ENCODE assay signal across 1 cellular context in the genomic region with DNA sequence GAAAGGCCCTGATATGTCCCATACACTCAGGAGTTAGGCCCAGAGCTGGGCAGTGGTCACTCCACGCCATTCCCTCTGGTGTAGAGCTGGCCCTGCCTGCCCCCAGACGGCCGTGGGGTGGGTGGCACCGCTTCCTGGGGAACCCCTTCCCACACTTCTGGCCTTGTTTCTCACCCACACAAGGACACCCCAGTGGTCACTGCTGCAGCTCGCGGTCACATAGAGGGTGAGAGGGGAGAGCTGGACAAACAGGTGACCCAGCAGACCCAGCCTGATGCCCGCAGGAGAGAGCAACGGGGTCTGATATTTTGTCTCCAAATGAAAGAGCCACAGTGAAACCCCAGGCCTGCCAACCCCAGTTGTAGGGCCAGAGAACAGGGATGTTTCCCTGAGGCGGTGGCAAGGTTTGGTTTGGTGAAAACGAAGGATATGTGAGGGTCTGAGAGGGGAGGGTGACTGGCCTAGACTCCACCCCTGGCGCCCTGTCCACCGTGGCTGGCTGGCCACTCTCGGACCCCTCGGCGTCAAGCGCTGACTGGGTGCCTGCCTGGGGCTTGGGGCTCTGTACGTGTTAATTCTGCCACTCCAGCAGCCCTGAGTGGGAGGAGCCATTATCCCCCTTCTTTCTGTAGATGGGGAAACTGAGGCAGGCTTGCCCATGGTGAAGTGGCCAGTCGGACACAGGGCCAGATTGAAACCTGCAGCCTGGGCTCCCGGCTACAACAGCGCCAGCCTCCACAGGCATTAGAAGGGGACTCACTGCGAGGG.
TF ChIP-seq lines count a peak whose summit lies in the region.

No MANE protein-coding gene starts in this region.

TF ChIP-seq in HEK293, 187 proteins besides CTCF, POLR2A, EP300 and RAD21 (continued from another document):
- TF ChIP-seq, protein P1, sequence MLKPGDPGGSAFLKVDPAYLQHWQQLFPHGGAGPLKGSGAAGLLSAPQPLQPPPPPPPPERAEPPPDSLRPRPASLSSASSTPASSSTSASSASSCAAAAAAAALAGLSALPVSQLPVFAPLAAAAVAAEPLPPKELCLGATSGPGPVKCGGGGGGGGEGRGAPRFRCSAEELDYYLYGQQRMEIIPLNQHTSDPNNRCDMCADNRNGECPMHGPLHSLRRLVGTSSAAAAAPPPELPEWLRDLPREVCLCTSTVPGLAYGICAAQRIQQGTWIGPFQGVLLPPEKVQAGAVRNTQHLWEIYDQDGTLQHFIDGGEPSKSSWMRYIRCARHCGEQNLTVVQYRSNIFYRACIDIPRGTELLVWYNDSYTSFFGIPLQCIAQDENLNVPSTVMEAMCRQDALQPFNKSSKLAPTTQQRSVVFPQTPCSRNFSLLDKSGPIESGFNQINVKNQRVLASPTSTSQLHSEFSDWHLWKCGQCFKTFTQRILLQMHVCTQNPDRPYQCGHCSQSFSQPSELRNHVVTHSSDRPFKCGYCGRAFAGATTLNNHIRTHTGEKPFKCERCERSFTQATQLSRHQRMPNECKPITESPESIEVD (tag by site-specific recombination; IDR thresholded peaks at IDR 0.05) = no peak
- TF ChIP-seq, protein P2, sequence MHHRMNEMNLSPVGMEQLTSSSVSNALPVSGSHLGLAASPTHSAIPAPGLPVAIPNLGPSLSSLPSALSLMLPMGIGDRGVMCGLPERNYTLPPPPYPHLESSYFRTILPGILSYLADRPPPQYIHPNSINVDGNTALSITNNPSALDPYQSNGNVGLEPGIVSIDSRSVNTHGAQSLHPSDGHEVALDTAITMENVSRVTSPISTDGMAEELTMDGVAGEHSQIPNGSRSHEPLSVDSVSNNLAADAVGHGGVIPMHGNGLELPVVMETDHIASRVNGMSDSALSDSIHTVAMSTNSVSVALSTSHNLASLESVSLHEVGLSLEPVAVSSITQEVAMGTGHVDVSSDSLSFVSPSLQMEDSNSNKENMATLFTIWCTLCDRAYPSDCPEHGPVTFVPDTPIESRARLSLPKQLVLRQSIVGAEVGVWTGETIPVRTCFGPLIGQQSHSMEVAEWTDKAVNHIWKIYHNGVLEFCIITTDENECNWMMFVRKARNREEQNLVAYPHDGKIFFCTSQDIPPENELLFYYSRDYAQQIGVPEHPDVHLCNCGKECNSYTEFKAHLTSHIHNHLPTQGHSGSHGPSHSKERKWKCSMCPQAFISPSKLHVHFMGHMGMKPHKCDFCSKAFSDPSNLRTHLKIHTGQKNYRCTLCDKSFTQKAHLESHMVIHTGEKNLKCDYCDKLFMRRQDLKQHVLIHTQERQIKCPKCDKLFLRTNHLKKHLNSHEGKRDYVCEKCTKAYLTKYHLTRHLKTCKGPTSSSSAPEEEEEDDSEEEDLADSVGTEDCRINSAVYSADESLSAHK (tag by site-specific recombination; IDR thresholded peaks at IDR 0.05) = no peak
- no peak for TF ChIP-seq ZNF776 (tag by site-specific recombination; IDR thresholded peaks at IDR 0.05; ENCODE audit: borderline replicate concordance)
- peak; percentile 35; the same call in 1 of the 2 replicates for TF ChIP-seq EGR2 (tag by site-specific recombination; IDR thresholded peaks at IDR 0.05; ENCODE audit: low read depth)
- TF ChIP-seq ZNF324 (tag by site-specific recombination; IDR thresholded peaks at IDR 0.05) = 0 out of 2 replicates have a peak, but pooled peaks have one; percentile 9
- no peak for TF ChIP-seq ZNF600 (tag by site-specific recombination; IDR thresholded peaks at IDR 0.05)
- TF ChIP-seq YY1 (tag by site-specific recombination; IDR thresholded peaks at IDR 0.05) = no peak
- TF ChIP-seq ZBTB17 (tag by site-specific recombination; IDR thresholded peaks at IDR 0.05) = no peak
- TF ChIP-seq ZNF174 (tag by site-specific recombination; IDR thresholded peaks at IDR 0.05) = no peak
- TF ChIP-seq SP7 (tag by site-specific recombination; IDR thresholded peaks at IDR 0.05) = no peak
- TF ChIP-seq ZNF423 (tag by site-specific recombination; IDR thresholded peaks at IDR 0.05) = no peak
- no peak for TF ChIP-seq ZXDB (tag by site-specific recombination; IDR thresholded peaks at IDR 0.05)
- no peak for TF ChIP-seq MYNN (tag by site-specific recombination; IDR thresholded peaks at IDR 0.05; ENCODE audit: borderline replicate concordance)
- TF ChIP-seq, protein P3, sequence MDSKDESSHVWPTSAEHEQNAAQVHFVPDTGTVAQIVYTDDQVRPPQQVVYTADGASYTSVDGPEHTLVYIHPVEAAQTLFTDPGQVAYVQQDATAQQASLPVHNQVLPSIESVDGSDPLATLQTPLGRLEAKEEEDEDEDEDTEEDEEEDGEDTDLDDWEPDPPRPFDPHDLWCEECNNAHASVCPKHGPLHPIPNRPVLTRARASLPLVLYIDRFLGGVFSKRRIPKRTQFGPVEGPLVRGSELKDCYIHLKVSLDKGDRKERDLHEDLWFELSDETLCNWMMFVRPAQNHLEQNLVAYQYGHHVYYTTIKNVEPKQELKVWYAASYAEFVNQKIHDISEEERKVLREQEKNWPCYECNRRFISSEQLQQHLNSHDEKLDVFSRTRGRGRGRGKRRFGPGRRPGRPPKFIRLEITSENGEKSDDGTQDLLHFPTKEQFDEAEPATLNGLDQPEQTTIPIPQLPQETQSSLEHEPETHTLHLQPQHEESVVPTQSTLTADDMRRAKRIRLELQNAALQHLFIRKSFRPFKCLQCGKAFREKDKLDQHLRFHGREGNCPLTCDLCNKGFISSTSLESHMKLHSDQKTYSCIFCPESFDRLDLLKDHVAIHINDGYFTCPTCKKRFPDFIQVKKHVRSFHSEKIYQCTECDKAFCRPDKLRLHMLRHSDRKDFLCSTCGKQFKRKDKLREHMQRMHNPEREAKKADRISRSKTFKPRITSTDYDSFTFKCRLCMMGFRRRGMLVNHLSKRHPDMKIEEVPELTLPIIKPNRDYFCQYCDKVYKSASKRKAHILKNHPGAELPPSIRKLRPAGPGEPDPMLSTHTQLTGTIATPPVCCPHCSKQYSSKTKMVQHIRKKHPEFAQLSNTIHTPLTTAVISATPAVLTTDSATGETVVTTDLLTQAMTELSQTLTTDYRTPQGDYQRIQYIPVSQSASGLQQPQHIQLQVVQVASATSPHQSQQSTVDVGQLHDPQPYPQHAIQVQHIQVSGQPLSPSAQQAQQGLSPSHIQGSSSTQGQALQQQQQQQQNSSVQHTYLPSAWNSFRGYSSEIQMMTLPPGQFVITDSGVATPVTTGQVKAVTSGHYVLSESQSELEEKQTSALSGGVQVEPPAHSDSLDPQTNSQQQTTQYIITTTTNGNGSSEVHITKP (tag by site-specific recombination; IDR thresholded peaks at IDR 0.05) = no peak
- no peak for TF ChIP-seq ZNF626 (tag by site-specific recombination; IDR thresholded peaks at IDR 0.05)
- no peak; the same call in 1 of the 2 replicates for TF ChIP-seq KLF8 (tag by site-specific recombination; IDR thresholded peaks at IDR 0.05)
- peak; percentile 30 for TF ChIP-seq ZFHX2 (tag by site-specific recombination; conservative IDR thresholded peaks at IDR 0.05)
- TF ChIP-seq ZNF19 (tag by site-specific recombination; IDR thresholded peaks at IDR 0.05; ENCODE audit: low read depth) = no peak
- no peak for TF ChIP-seq ZNF37A (tag by site-specific recombination; IDR thresholded peaks at IDR 0.05)
- TF ChIP-seq, protein P4, sequence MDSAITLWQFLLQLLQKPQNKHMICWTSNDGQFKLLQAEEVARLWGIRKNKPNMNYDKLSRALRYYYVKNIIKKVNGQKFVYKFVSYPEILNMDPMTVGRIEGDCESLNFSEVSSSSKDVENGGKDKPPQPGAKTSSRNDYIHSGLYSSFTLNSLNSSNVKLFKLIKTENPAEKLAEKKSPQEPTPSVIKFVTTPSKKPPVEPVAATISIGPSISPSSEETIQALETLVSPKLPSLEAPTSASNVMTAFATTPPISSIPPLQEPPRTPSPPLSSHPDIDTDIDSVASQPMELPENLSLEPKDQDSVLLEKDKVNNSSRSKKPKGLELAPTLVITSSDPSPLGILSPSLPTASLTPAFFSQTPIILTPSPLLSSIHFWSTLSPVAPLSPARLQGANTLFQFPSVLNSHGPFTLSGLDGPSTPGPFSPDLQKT (IDR thresholded peaks at IDR 0.05; ENCODE audit: borderline replicate concordance, low read depth, low read length) = no peak
- no peak for TF ChIP-seq ZNF571 (tag by site-specific recombination; IDR thresholded peaks at IDR 0.05)
- TF ChIP-seq ZNF335 (tag by site-specific recombination; conservative IDR thresholded peaks at IDR 0.05) = peak; percentile 67
- no peak for TF ChIP-seq ZNF133 (tag by site-specific recombination; IDR thresholded peaks at IDR 0.05)
- TF ChIP-seq, protein P5, sequence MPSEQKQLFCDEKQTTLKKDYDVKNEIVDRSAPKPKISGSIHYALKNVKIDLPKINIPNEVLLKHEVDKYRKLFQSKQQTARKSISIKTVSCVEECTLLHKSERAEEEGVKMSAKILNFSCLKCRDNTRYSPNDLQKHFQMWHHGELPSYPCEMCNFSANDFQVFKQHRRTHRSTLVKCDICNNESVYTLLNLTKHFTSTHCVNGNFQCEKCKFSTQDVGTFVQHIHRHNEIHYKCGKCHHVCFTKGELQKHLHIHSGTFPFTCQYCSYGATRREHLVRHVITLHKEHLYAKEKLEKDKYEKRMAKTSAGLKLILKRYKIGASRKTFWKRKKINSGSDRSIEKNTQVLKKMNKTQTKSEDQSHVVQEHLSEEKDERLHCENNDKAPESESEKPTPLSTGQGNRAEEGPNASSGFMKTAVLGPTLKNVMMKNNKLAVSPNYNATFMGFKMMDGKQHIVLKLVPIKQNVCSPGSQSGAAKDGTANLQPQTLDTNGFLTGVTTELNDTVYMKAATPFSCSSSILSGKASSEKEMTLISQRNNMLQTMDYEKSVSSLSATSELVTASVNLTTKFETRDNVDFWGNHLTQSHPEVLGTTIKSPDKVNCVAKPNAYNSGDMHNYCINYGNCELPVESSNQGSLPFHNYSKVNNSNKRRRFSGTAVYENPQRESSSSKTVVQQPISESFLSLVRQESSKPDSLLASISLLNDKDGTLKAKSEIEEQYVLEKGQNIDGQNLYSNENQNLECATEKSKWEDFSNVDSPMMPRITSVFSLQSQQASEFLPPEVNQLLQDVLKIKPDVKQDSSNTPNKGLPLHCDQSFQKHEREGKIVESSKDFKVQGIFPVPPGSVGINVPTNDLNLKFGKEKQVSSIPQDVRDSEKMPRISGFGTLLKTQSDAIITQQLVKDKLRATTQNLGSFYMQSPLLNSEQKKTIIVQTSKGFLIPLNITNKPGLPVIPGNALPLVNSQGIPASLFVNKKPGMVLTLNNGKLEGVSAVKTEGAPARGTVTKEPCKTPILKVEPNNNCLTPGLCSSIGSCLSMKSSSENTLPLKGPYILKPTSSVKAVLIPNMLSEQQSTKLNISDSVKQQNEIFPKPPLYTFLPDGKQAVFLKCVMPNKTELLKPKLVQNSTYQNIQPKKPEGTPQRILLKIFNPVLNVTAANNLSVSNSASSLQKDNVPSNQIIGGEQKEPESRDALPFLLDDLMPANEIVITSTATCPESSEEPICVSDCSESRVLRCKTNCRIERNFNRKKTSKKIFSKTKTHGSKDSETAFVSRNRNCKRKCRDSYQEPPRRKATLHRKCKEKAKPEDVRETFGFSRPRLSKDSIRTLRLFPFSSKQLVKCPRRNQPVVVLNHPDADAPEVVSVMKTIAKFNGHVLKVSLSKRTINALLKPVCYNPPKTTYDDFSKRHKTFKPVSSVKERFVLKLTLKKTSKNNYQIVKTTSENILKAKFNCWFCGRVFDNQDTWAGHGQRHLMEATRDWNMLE (tag by site-specific recombination; conservative IDR thresholded peaks at IDR 0.05; ENCODE audit: low read depth) = no peak
- 0 out of 2 replicates have a peak, but pooled peaks have one; percentile 30 for TF ChIP-seq ZNF23 (tag by site-specific recombination; IDR thresholded peaks at IDR 0.05; ENCODE audit: borderline replicate concordance)
- TF ChIP-seq, protein P6, sequence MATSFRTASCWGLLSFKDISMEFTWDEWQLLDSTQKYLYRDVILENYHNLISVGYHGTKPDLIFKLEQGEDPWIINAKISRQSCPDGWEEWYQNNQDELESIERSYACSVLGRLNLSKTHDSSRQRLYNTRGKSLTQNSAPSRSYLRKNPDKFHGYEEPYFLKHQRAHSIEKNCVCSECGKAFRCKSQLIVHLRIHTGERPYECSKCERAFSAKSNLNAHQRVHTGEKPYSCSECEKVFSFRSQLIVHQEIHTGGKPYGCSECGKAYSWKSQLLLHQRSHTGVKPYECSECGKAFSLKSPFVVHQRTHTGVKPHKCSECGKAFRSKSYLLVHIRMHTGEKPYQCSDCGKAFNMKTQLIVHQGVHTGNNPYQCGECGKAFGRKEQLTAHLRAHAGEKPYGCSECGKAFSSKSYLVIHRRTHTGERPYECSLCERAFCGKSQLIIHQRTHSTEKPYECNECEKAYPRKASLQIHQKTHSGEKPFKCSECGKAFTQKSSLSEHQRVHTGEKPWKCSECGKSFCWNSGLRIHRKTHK (tag by site-specific recombination; IDR thresholded peaks at IDR 0.05) = no peak
